ENCODE assay signal across 8 cellular contexts in genomic region chr3:88150771-88151170, GRCh38. TPM values are rescaled to one million over a fixed set of nuclear protein-coding genes. Genes with fewer than 3 reads are reported as not detected.
DNase-seq lines count a peak whose midpoint lies in the region; ATAC-seq and TF ChIP-seq lines count a peak whose summit lies in the region.

No MANE protein-coding gene starts in this region.

- DNase-seq in GM10248 (ENCODE audit: extremely low spot score) (peak; percentile 19), endodermal cell (no peak), activated gamma-delta T cell treated with Interleukin-2 at 50 U/mL for 16 hours (no peak)

- H4K20me1 ChIP-seq in OCI-LY1 (ENCODE audit: insufficient read depth, low read length) = no peaks in the 10 kb centered on the region

- peaks cover 26% of the 10 kb centered on the region for H3K4me1 Mint-ChIP-seq in endodermal cell

- H3K9me3 ChIP-seq in OCI-LY1 (ENCODE audit: low read length) (no peaks in the 10 kb centered on the region), endodermal cell (ENCODE audit: control insufficient read depth, low read length) (no peaks in the 10 kb centered on the region), neutrophil (no peaks in the 10 kb centered on the region)

- peaks cover 49% of the 10 kb centered on the region for H3K79me2 ChIP-seq in OCI-LY1 (ENCODE audit: insufficient read depth, low read length)

- H3K27me3 ChIP-seq in OCI-LY1 (ENCODE audit: insufficient read depth, low read length) = no peaks in the 10 kb centered on the region
- H3K27me3 ChIP-seq in endodermal cell (ENCODE audit: control insufficient read depth, insufficient read depth, low read length, poor library complexity, severe bottlenecking) = no peaks in the 10 kb centered on the region
- H3K27me3 ChIP-seq in neutrophil = no peaks in the 10 kb centered on the region

- CTCF ChIA-PET in GM10248 (lab: Yijun Ruan, JAX) = interaction anchor here (0.8 to 2.2 kb wide), 6 partner anchors 9 to 94 kb away, joined by 3 to 6 read pairs (median 3); no protein-coding TSS in a partner anchor

- H3K36me3 ChIP-seq in OCI-LY1 (ENCODE audit: insufficient read depth, low read length) = peaks cover 26% of the 10 kb centered on the region
- peaks cover 24% of the 10 kb centered on the region for H3K36me3 ChIP-seq in endodermal cell (ENCODE audit: control insufficient read depth, insufficient read depth, low read length)
- H3K36me3 ChIP-seq in neutrophil = peaks cover 23% of the 10 kb centered on the region

- H3K4me3 Mint-ChIP-seq in endodermal cell = peak overlapping the region; percentile 93

- peak overlapping the region; percentile 98 for H3K27ac Mint-ChIP-seq in endodermal cell

- H3K4me2 ChIP-seq in OCI-LY1 (ENCODE audit: low read length) = peak overlapping the region; percentile 97

- POLR2A ChIA-PET in GM10248 (lab: Yijun Ruan, JAX) = interaction anchor here (1.6 kb wide), 1 partner anchor 92 kb away, joined by 8 read pairs; the partner anchor contains the start of gene CGGBP1

- H3K9ac ChIP-seq in OCI-LY1 (ENCODE audit: low read length) (peak overlapping the region; percentile 80), endodermal cell (ENCODE audit: extremely low read depth, low read length, poor library complexity, severe bottlenecking) (peak overlapping the region; percentile 77)

- no peaks in the 10 kb centered on the region for H3K9me3 Mint-ChIP-seq in endodermal cell

- no peaks in the 10 kb centered on the region for H3F3A ChIP-seq in OCI-LY1 (ENCODE audit: insufficient read depth, low read length)

- H2AFZ ChIP-seq in OCI-LY1 (ENCODE audit: low read length) = no peak overlapping the region

- 3 to 20% methylated on average over 1 to 7 of the region's 7 CpGs for WGBS in endodermal cell (ENCODE audit: insufficient coverage in 1 of 2, insufficient read length in 1 of 2), 2 experiments

- H3K27me3 Mint-ChIP-seq in endodermal cell (ENCODE audit: insufficient read depth) = no peaks in the 10 kb centered on the region

- no peak for TF ChIP-seq CTCF in GM10248 (IDR thresholded peaks at IDR 0.05; ENCODE audit: control extremely low read depth, extremely low read depth, low read depth, missing control alignments)
- TF ChIP-seq CTCF in OCI-LY1 (IDR thresholded peaks at IDR 0.05; ENCODE audit: low read length) = no peak
- TF ChIP-seq CTCF in endodermal cell (conservative IDR thresholded peaks at IDR 0.05) = no peak
- TF ChIP-seq CTCF in neutrophil (IDR thresholded peaks at IDR 0.05) = no peak

- H3K36me3 Mint-ChIP-seq in endodermal cell (ENCODE audit: low read depth) = peaks cover 21% of the 10 kb centered on the region

- H3K4me1 ChIP-seq in OCI-LY1 (ENCODE audit: insufficient read depth, low read length, severe bottlenecking) (peaks cover 41% of the 10 kb centered on the region), endodermal cell (ENCODE audit: control insufficient read depth, insufficient read depth, low read length) (peaks cover 3% of the 10 kb centered on the region), neutrophil (ENCODE audit: control insufficient read depth in 1 of 2, insufficient read depth in 1 of 2, low read depth in 1 of 2, low read length in 1 of 2) (peaks cover 40 to 41% of the 10 kb centered on the region in 2 experiments)

- H3K27ac ChIP-seq in OCI-LY1 (ENCODE audit: low read depth, low read length, poor library complexity, severe bottlenecking) = peak overlapping the region; percentile 79
- H3K27ac ChIP-seq in endodermal cell (ENCODE audit: low read depth, low read length) = no peak overlapping the region
- H3K27ac ChIP-seq in neutrophil = peak overlapping the region; percentile 91

- ATAC-seq in GM19397 (IDR thresholded peaks at IDR 0.05; ENCODE audit: unreplicated experiment) = no peak
- ATAC-seq in HG02798 (IDR thresholded peaks at IDR 0.05; ENCODE audit: poor library complexity, unreplicated experiment) = no peak
- no peak for ATAC-seq in HG02885 (IDR thresholded peaks at IDR 0.05; ENCODE audit: poor library complexity, unreplicated experiment)

- no peaks in the 10 kb centered on the region for H3K9me2 ChIP-seq in OCI-LY1 (ENCODE audit: low read depth, low read length)

- H3K4me3 ChIP-seq in OCI-LY1 (ENCODE audit: low read depth, low read length, poor library complexity, severe bottlenecking) = peak overlapping the region; percentile 74
- peak overlapping the region; percentile 95 for H3K4me3 ChIP-seq in endodermal cell (ENCODE audit: low read length)
- H3K4me3 ChIP-seq in neutrophil (ENCODE audit: low read depth in 1 of 2, low read length in 1 of 2) = peak overlapping the region; percentile 76 to 90

RNA-seq across cellular contexts. Expression of gene C3orf38, which starts 1.0 kb away (rescaled TPM):
- 10 to 100 TPM; 35.9 to 37.9 TPM for total RNA-seq in endodermal cell
- polyA plus RNA-seq in endodermal cell (2013, experiment 1 of 2) = 34.3 TPM
- 29.4 TPM for polyA plus RNA-seq in endodermal cell (2013, experiment 2 of 2)
